7 cellular contexts compared by ENCODE assay signal in genomic region chr6:111804627-111805235, GRCh38.
DNase-seq lines count a peak whose midpoint lies in the region; ATAC-seq and TF ChIP-seq lines count a peak whose summit lies in the region.

No MANE protein-coding gene starts in this region.

- H3K27me3 Mint-ChIP-seq in effector memory CD8-positive, alpha-beta T cell: no peaks in the 10 kb centered on the region

- H3K27me3 ChIP-seq in parathyroid adenoma (ENCODE audit: control insufficient read depth, insufficient read depth, low read length) (no peaks in the 10 kb centered on the region), mesendoderm (ENCODE audit: insufficient read depth, low read length, poor library complexity) (no peaks in the 10 kb centered on the region)

- ATAC-seq in GM19035 (IDR thresholded peaks at IDR 0.05; ENCODE audit: unreplicated experiment) (peak; percentile 64), HG03097 (IDR thresholded peaks at IDR 0.05; ENCODE audit: low FRiP score, unreplicated experiment) (peak; percentile 35)
- ATAC-seq in effector memory CD8-positive, alpha-beta T cell (replicated peaks): peak; percentile 91

- H3K18ac ChIP-seq in mesendoderm (ENCODE audit: low read length): no peak overlapping the region

- no peak overlapping the region for H3K4me2 ChIP-seq in parathyroid adenoma (ENCODE audit: low read length)
- no peak overlapping the region for H3K4me2 ChIP-seq in mesendoderm (ENCODE audit: low read length)

- WGBS in mesendoderm (ENCODE audit: extremely low coverage, insufficient coverage, low lambda C conversion rate): no CpG with 5 or more reads among the region's 8 CpGs

- H2AK5ac ChIP-seq in mesendoderm (ENCODE audit: low read length): no peak overlapping the region

- no peak overlapping the region for H2BK120ac ChIP-seq in mesendoderm (ENCODE audit: low read depth, low read length)

- H2BK5ac ChIP-seq in mesendoderm (ENCODE audit: low read length): no peak overlapping the region

- H3K4me1 Mint-ChIP-seq in effector memory CD8-positive, alpha-beta T cell (ENCODE audit: low read depth in 2 of 2): peaks cover 63 to 81% of the 10 kb centered on the region in 2 donors

- DNase-seq in activated CD4-positive, alpha-beta T cell treated with anti-CD3 and anti-CD28 coated beads for 1 hour: peak; percentile 56
- DNase-seq in effector memory CD8-positive, alpha-beta T cell: peak; percentile 63 to 66 (median 66)
- DNase-seq in mesendoderm (no peak), NCI-H1436 treated with DMSO at 0.1 percent for 48 hours (lab: John Stamatoyannopoulos, UW) (no peak)

- no peak overlapping the region for H3K56ac ChIP-seq in mesendoderm (ENCODE audit: low read length)

- H3K36me3 ChIP-seq in parathyroid adenoma (ENCODE audit: control insufficient read depth, insufficient read depth, low read length) (no peaks in the 10 kb centered on the region), mesendoderm (ENCODE audit: control insufficient read depth, insufficient read depth, low read length) (no peaks in the 10 kb centered on the region)

- H3K9ac ChIP-seq in parathyroid adenoma: no peak overlapping the region
- H3K9ac ChIP-seq in mesendoderm (ENCODE audit: low read length): no peak overlapping the region

- no peak overlapping the region for H2AFZ ChIP-seq in parathyroid adenoma

- peaks cover under 1% of the 10 kb centered on the region for H3K79me1 ChIP-seq in mesendoderm (ENCODE audit: low read length)

- H3K4me3 ChIP-seq in parathyroid adenoma (ENCODE audit: low read depth, low read length): no peak overlapping the region
- no peak overlapping the region for H3K4me3 ChIP-seq in mesendoderm (ENCODE audit: low read length)

- H3K36me3 Mint-ChIP-seq in effector memory CD8-positive, alpha-beta T cell (ENCODE audit: insufficient read depth): peaks cover 36% of the 10 kb centered on the region

- no peak overlapping the region for H2BK15ac ChIP-seq in mesendoderm (replicated peaks; ENCODE audit: low read depth)

- H3K9me3 Mint-ChIP-seq in effector memory CD8-positive, alpha-beta T cell: no peaks in the 10 kb centered on the region

- H3K4me3 Mint-ChIP-seq in effector memory CD8-positive, alpha-beta T cell: peak overlapping the region; percentile 55 to 66

- peak overlapping the region; percentile 94 to 97 for H3K27ac Mint-ChIP-seq in effector memory CD8-positive, alpha-beta T cell

- H4K5ac ChIP-seq in mesendoderm (ENCODE audit: low read length): no peak overlapping the region

- no peaks in the 10 kb centered on the region for H3K9me3 ChIP-seq in parathyroid adenoma (ENCODE audit: control insufficient read depth, low read length)

- TF ChIP-seq CTCF in parathyroid adenoma (IDR thresholded peaks at IDR 0.05): peak; percentile 30

- H3K27ac ChIP-seq in parathyroid adenoma: peak overlapping the region; percentile 22
- no peak overlapping the region for H3K27ac ChIP-seq in mesendoderm (ENCODE audit: low read depth, low read length)

- H3K79me2 ChIP-seq in parathyroid adenoma (peaks cover 17% of the 10 kb centered on the region), mesendoderm (ENCODE audit: control insufficient read depth, insufficient read depth, low read length) (no peaks in the 10 kb centered on the region)

- H4K8ac ChIP-seq in mesendoderm (ENCODE audit: low read depth, low read length): no peak overlapping the region

- peaks cover 17% of the 10 kb centered on the region for H3K4me1 ChIP-seq in parathyroid adenoma
- peaks cover 6% of the 10 kb centered on the region for H3K4me1 ChIP-seq in mesendoderm (ENCODE audit: control insufficient read depth, low read depth, low read length)

- H3K23ac ChIP-seq in mesendoderm (ENCODE audit: low read length): no peak overlapping the region

- no peak overlapping the region for H3K4ac ChIP-seq in mesendoderm (ENCODE audit: low read depth, low read length)

Comparison
In these comparisons a context has a peak if more than half of its experiments do, and no peak if none do; other contexts are left out.
1. ATAC-seq: peak in every context shown above with its lines; median percentile 91 in effector memory CD8-positive, alpha-beta T cell; 64 in GM19035; 35 in HG03097.
2. DNase-seq: peak in activated CD4-positive, alpha-beta T cell treated with anti-CD3 and anti-CD28 coated beads for 1 hour (single experiment) and effector memory CD8-positive, alpha-beta T cell (3 of 3); none in mesendoderm (single experiment) and NCI-H1436 treated with DMSO at 0.1 percent for 48 hours (single experiment).